14 cellular contexts compared by ENCODE assay signal in the genomic region with DNA sequence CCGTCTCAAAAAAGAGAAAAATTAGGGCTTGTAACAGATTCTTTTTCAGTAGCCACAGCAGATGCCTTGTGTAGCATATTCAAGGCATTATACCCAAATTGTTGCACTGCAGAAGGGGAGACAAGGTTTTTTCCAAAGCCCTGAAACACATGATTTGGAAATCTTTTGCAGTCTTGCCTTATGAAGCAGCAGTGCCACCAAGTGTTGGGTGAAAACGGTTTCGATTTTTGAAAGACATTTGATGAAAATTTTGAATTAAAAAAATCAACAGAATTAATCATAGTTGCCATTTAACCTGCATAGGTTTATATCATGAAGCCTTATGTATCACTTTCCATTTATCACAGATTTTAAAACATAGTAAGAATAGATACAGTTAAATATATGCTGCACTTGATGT.
A peak's percentile ranks its signal among the peaks of the same experiment; 100 is the strongest.
DNase-seq lines count a peak whose midpoint lies in the region; ATAC-seq, FAIRE-seq and TF ChIP-seq lines count a peak whose summit lies in the region.
"Had no signal": no experiment of that assay in that cellular context is flagged by ENCODE, and none has a peak within 500 bp of the region (broad histone marks: within the 10 kb centered on the region; RNA-seq: fewer than 3 reads in every experiment).

No MANE protein-coding gene starts in this region.

- no peaks in the 10 kb centered on the region for H4K20me1 ChIP-seq in H9 (ENCODE audit: control insufficient read depth, insufficient read depth, insufficient read length)

- no peaks in the 10 kb centered on the region for H3K27me3 Mint-ChIP-seq in H9 (ENCODE audit: low read depth)
- H3K27me3 Mint-ChIP-seq in activated naive CD8-positive, alpha-beta T cell treated with anti-CD3 and anti-CD28 coated beads, Interleukin-2, amount 50 U/mL, for 24 hours = no peaks in the 10 kb centered on the region
- H3K27me3 Mint-ChIP-seq: central memory CD8-positive, alpha-beta T cell; stimulated activated naive CD8-positive, alpha-beta T cell treated with anti-CD3 and anti-CD28 coated beads, Interleukin-15, Interleukin-2, amounts not matched to agents 100 ng/mL and 50 ng/mL, for 24 hours had no signal

- no peak overlapping the region for H3K9ac ChIP-seq in H9 (ENCODE audit: extremely low read depth, insufficient read length, low read length)

- no peak overlapping the region for H4K8ac ChIP-seq in H9 (replicated peaks; ENCODE audit: insufficient read length, low read depth, low read length)

- no peak overlapping the region for H2BK12ac ChIP-seq in H9 (ENCODE audit: insufficient read length, low read depth, low read length)

- no peak overlapping the region for H2BK20ac ChIP-seq in H9 (ENCODE audit: low read depth, low read length, poor library complexity, severe bottlenecking)

- no peak overlapping the region for H4K5ac ChIP-seq in H9 (ENCODE audit: insufficient read length, low read depth, low read length)

- no peak for ATAC-seq in pancreas
- no peak for ATAC-seq in activated naive CD8-positive, alpha-beta T cell treated with anti-CD3 and anti-CD28 coated beads, Interleukin-2, amount 50 U/mL, for 24 hours
- ATAC-seq: activated CD8-positive, alpha-beta T cell treated with anti-CD3 and anti-CD28 coated beads, Interleukin-2, amount 10 ng/mL, durations not matched to agents 7 days and 5 days had no signal

- H3K36me3 ChIP-seq in suprapubic skin (no peaks in the 10 kb centered on the region), pancreas (no peaks in the 10 kb centered on the region)

- no peak for TF ChIP-seq EP300 in suprapubic skin (IDR thresholded peaks at IDR 0.05)

- H4K91ac ChIP-seq in H9 (ENCODE audit: insufficient read length, low read depth, low read length) = no peak overlapping the region

- no peaks in the 10 kb centered on the region for H3K79me1 ChIP-seq in H9 (ENCODE audit: insufficient read depth, low read depth, low read length, poor library complexity, severe bottlenecking)

- H3K4me1 ChIP-seq in H9 (ENCODE audit: insufficient read depth, low read length) = no peaks in the 10 kb centered on the region
- no peaks in the 10 kb centered on the region for H3K4me1 ChIP-seq in suprapubic skin
- H3K4me1 ChIP-seq in pancreas = no peaks in the 10 kb centered on the region

- no peak overlapping the region for H3K4ac ChIP-seq in H9 (ENCODE audit: low read depth, low read length)

- no peak overlapping the region for H3T11ph ChIP-seq in H9 (ENCODE audit: low read length)

- TF ChIP-seq CTCF in H9 (conservative IDR thresholded peaks at IDR 0.05) (peak; percentile 49), dorsolateral prefrontal cortex (IDR thresholded peaks at IDR 0.05 in 54 of 56, conservative IDR thresholded peaks at IDR 0.05 in 2 of 56; ENCODE audit: low read depth in 1 of 56, partially characterized antibody in 56 of 56) (peak in 55 of 56 donors; percentile 17 to 64 (median 49)), suprapubic skin (IDR thresholded peaks at IDR 0.05) (peak in 1 of 2 donors; percentile 26), pancreas (IDR thresholded peaks at IDR 0.05) (no peak)

- no peaks in the 10 kb centered on the region; a peak in 1 of 7 replicates for H3K36me3 Mint-ChIP-seq in H9 (ENCODE audit: insufficient read depth in 1 of 3, low read depth in 3 of 3)
- no peaks in the 10 kb centered on the region for H3K36me3 Mint-ChIP-seq in activated naive CD8-positive, alpha-beta T cell treated with anti-CD3 and anti-CD28 coated beads, Interleukin-2, amount 50 U/mL, for 24 hours (ENCODE audit: low read depth)
- H3K36me3 Mint-ChIP-seq: immature natural killer cell had no signal

- no peak overlapping the region for H2AK5ac ChIP-seq in H9 (ENCODE audit: insufficient read length, low read length)

- WGBS in H9 (ENCODE audit: extremely low coverage, insufficient read length, low lambda C conversion rate) = no CpG with 5 or more reads among the region's 3 CpGs
- WGBS in suprapubic skin = 55% methylated on average over 3 of the region's 3 CpGs
- WGBS in pancreas, 2 donors = 40 to 63% methylated on average over 3 of the region's 3 CpGs

- H3K79me2 ChIP-seq in H9 (ENCODE audit: insufficient read depth, low read length) = no peaks in the 10 kb centered on the region

- peaks cover 14% of the 10 kb centered on the region in 2 experiments for H3K4me1 Mint-ChIP-seq in H9
- no peaks in the 10 kb centered on the region for H3K4me1 Mint-ChIP-seq in activated naive CD8-positive, alpha-beta T cell treated with anti-CD3 and anti-CD28 coated beads, Interleukin-2, amount 50 U/mL, for 24 hours
- H3K4me1 Mint-ChIP-seq: central memory CD8-positive, alpha-beta T cell; immature natural killer cell had no signal

- no peak overlapping the region for H2BK15ac ChIP-seq in H9 (ENCODE audit: low read depth, low read length)

- H3K56ac ChIP-seq in H9 (ENCODE audit: insufficient read length, low read depth, low read length) = no peak overlapping the region

- FAIRE-seq in pancreas (lab: Jason Lieb, UNC) = no peak
- FAIRE-seq: RCC 7860 had no signal

- H3K23me2 ChIP-seq in H9 (ENCODE audit: insufficient read length, low read depth, low read length, poor library complexity, severe bottlenecking) = no peaks in the 10 kb centered on the region

- H3K18ac ChIP-seq in H9 (ENCODE audit: insufficient read length, low read depth, low read length) = no peak overlapping the region

- TF ChIP-seq POLR2A in suprapubic skin (IDR thresholded peaks at IDR 0.05) = no peak

- H3K4me2 ChIP-seq in H9 (ENCODE audit: insufficient read depth, insufficient read length, low read length) = no peak overlapping the region

- H3K23ac ChIP-seq in H9 (ENCODE audit: insufficient read length, low read depth, low read length) = no peak overlapping the region

- H3K9me3 Mint-ChIP-seq in H9 = no peaks in the 10 kb centered on the region
- H3K9me3 Mint-ChIP-seq in activated naive CD8-positive, alpha-beta T cell treated with anti-CD3 and anti-CD28 coated beads, Interleukin-2, amount 50 U/mL, for 24 hours = peaks cover 4% of the 10 kb centered on the region

- H3K4me3 Mint-ChIP-seq in H9 = no peak overlapping the region
- no peak overlapping the region for H3K4me3 Mint-ChIP-seq in activated naive CD8-positive, alpha-beta T cell treated with anti-CD3 and anti-CD28 coated beads, Interleukin-2, amount 50 U/mL, for 24 hours
- H3K4me3 Mint-ChIP-seq: activated CD8-positive, alpha-beta T cell treated with anti-CD3 and anti-CD28 coated beads, Interleukin-2, amount 10 ng/mL, durations not matched to agents 7 days and 5 days; central memory CD8-positive, alpha-beta T cell; immature natural killer cell; stimulated activated naive CD8-positive, alpha-beta T cell treated with anti-CD3 and anti-CD28 coated beads, Interleukin-15, Interleukin-2, amounts not matched to agents 100 ng/mL and 50 ng/mL, for 24 hours had no signal

- H3K14ac ChIP-seq in H9 (ENCODE audit: insufficient read depth, low read length) = no peak overlapping the region

- H3K27ac ChIP-seq in H9 (ENCODE audit: insufficient read length, low read depth, low read length) (no peak overlapping the region), dorsolateral prefrontal cortex (peak overlapping the region in 46 of 59 donors; percentile 0 to 85 (median 58)), suprapubic skin (no peak overlapping the region), pancreas (no peak overlapping the region)
- H3K27ac ChIP-seq: HL-60 had no signal

- no peak overlapping the region for H2AFZ ChIP-seq in H9 (ENCODE audit: low read length)

- DNase-seq in H9 (no peak), NCI-H748 (lab: John Stamatoyannopoulos, UW; ENCODE audit: unreplicated experiment) (peak; percentile 98), dorsolateral prefrontal cortex (peak in 2 of 10 donors; percentile 10 to 32), non-pigmented ciliary epithelial cell (ENCODE audit: low read depth) (peak; percentile 1), suprapubic skin (ENCODE audit: low spot score in 2 of 2) (no peak), pancreas (no peak), SHP77 (lab: John Stamatoyannopoulos, UW) (no peak)
- DNase-seq in activated naive CD8-positive, alpha-beta T cell treated with anti-CD3 and anti-CD28 coated beads, Interleukin-2, amount 50 U/mL, for 24 hours = no peak
- DNase-seq: activated CD8-positive, alpha-beta T cell treated with anti-CD3 and anti-CD28 coated beads, Interleukin-2, amount 10 ng/mL, durations not matched to agents 7 days and 5 days; immature natural killer cell had no signal

- no peaks in the 10 kb centered on the region; the same call in 1 of the 2 replicates for H3K27me3 ChIP-seq in H9 (ENCODE audit: insufficient read depth, low read length)
- H3K27me3 ChIP-seq in dorsolateral prefrontal cortex = peaks cover 0 to 2% (median 0%) of the 10 kb centered on the region in 45 donors
- H3K27me3 ChIP-seq in suprapubic skin = no peaks in the 10 kb centered on the region
- no peaks in the 10 kb centered on the region for H3K27me3 ChIP-seq in pancreas

- no peak overlapping the region for H3K27ac Mint-ChIP-seq in H9
- no peak overlapping the region for H3K27ac Mint-ChIP-seq in activated naive CD8-positive, alpha-beta T cell treated with anti-CD3 and anti-CD28 coated beads, Interleukin-2, amount 50 U/mL, for 24 hours
- H3K27ac Mint-ChIP-seq: activated CD8-positive, alpha-beta T cell treated with anti-CD3 and anti-CD28 coated beads, Interleukin-2, amount 10 ng/mL, durations not matched to agents 7 days and 5 days; immature natural killer cell; stimulated activated naive CD8-positive, alpha-beta T cell treated with anti-CD3 and anti-CD28 coated beads, Interleukin-15, Interleukin-2, amounts not matched to agents 100 ng/mL and 50 ng/mL, for 24 hours had no signal

- H3K9me3 ChIP-seq in H9 (ENCODE audit: control insufficient read depth, low read depth, low read length) = no peaks in the 10 kb centered on the region
- no peaks in the 10 kb centered on the region for H3K9me3 ChIP-seq in suprapubic skin
- no peaks in the 10 kb centered on the region for H3K9me3 ChIP-seq in pancreas

- H2BK5ac ChIP-seq in H9 (ENCODE audit: insufficient read length, low read length) = no peak overlapping the region

- no peak overlapping the region for H2BK120ac ChIP-seq in H9 (ENCODE audit: low read depth, low read length, poor library complexity, severe bottlenecking)

- intact Hi-C loops in dorsolateral prefrontal cortex (cut with DNase I) = loop anchor here (5.0 kb wide), 1 partner anchor 896 kb away; a partner anchor contains a TSS
- intact Hi-C loops in pancreas (cut with DNase I) = no loop called here

- H3K4me3 ChIP-seq in dorsolateral prefrontal cortex = peak overlapping the region in 34 of 59 donors; percentile 5 to 48 (median 26)
- H3K4me3 ChIP-seq in suprapubic skin = no peak overlapping the region
- no peak overlapping the region for H3K4me3 ChIP-seq in pancreas

Comparison
In these comparisons a context has a peak if more than half of its experiments do, and no peak if none do; other contexts are left out.
1. DNase-seq: peak in NCI-H748 (single experiment) and non-pigmented ciliary epithelial cell (single experiment); none in H9 (single experiment), suprapubic skin (0 of 2), pancreas (0 of 6), SHP77 (0 of 2) and activated naive CD8-positive, alpha-beta T cell treated with anti-CD3 and anti-CD28 coated beads, Interleukin-2, amount 50 U/mL, for 24 hours (single experiment).
2. H3K27ac ChIP-seq: peak in dorsolateral prefrontal cortex (46 of 59); none in H9 (single experiment), suprapubic skin (single experiment) and pancreas (0 of 4).
3. CTCF ChIP-seq: peak in H9 (single experiment) and dorsolateral prefrontal cortex (55 of 56); none in pancreas (0 of 4).
4. H3K4me3 ChIP-seq: peak in dorsolateral prefrontal cortex (34 of 59); none in suprapubic skin (single experiment) and pancreas (0 of 4).
5. intact Hi-C loops: an anchor here in dorsolateral prefrontal cortex (5.0 kb wide); none called in pancreas.